In genomic region chr11:104124979-104125378, GRCh38 we compare ENCODE assay signal across 19 cellular contexts. TPM values are rescaled to one million over a fixed set of nuclear protein-coding genes. Genes with fewer than 3 reads are reported as not detected.
DNase-seq lines count a peak whose midpoint lies in the region; ATAC-seq lines count a peak whose summit lies in the region.
"Had no signal": no experiment of that assay in that cellular context is flagged by ENCODE, and none has a peak within 500 bp of the region (broad histone marks: within the 10 kb centered on the region; RNA-seq: fewer than 3 reads in every experiment).

No MANE protein-coding gene starts in this region.

- H3K4me3 ChIP-seq in HAP-1, result no peak overlapping the region
- H3K4me3 ChIP-seq: stomach had no signal

- no peaks in the 10 kb centered on the region for H3K36me3 ChIP-seq in HAP-1 (replicated peaks)
- H3K36me3 ChIP-seq: stomach had no signal

- intact Hi-C loops in Right ventricle myocardium superior (cut with DNase I) (no loop called here), left cardiac atrium (cut with DNase I) (no loop called here)

- no peak for DNase-seq in Right ventricle myocardium superior
- no peak for DNase-seq in left cardiac atrium
- no peak for DNase-seq in activated naive CD4-positive, alpha-beta T cell (lab: John Stamatoyannopoulos, UW)
- no peak for DNase-seq in NCI-H2171 treated with DMSO at 0.1 percent for 48 hours (lab: John Stamatoyannopoulos, UW)
- DNase-seq in HAP-1 (ENCODE audit: low spot score in 2 of 2), result no peak
- DNase-seq in DMS 273 treated with DMSO at 0.1 percent for 48 hours (lab: John Stamatoyannopoulos, UW), result no peak
- DNase-seq: 8988T; activated CD4-positive, alpha-beta T cell treated with anti-CD3 and anti-CD28 coated beads, Interleukin-2, amount 50 U/mL, for 48 hours; CD4-positive, CD25-positive, alpha-beta regulatory T cell; H9; midbrain; NCI-H1694; NCI-H748 treated with DMSO at 0.1 percent for 48 hours; occipital lobe; stomach; T-helper 9 cell had no signal

- H3K9me3 ChIP-seq in HAP-1, result no peaks in the 10 kb centered on the region
- H3K9me3 ChIP-seq: stomach had no signal

- peaks cover 5% of the 10 kb centered on the region for H3K4me1 ChIP-seq in HAP-1

- H3K27me3 ChIP-seq in HAP-1 (ENCODE audit: low read depth), result no peaks in the 10 kb centered on the region; the same call in 1 of the 2 replicates
- H3K27me3 ChIP-seq: stomach had no signal

- ATAC-seq in Right ventricle myocardium superior (ENCODE audit: poor library complexity) (peak; percentile 26), left cardiac atrium (no peak), HG02571 (IDR thresholded peaks at IDR 0.05; ENCODE audit: unreplicated experiment) (peak; percentile 75), HG03378 (IDR thresholded peaks at IDR 0.05; ENCODE audit: unreplicated experiment) (peak; percentile 75)

- in situ Hi-C loops in HAP-1 (cut with MboI; ENCODE audit: low sequenced_read_pairs), result no loop called here

RNA-seq across cellular contexts. Expression of gene PDGFD, which starts 39.0 kb away (rescaled TPM):
- total RNA-seq in Right ventricle myocardium superior (8.9 TPM), left cardiac atrium (10 to 100 TPM in 1 of 2 donors, 1 to 10 TPM in 1; 8.7 to 17.3 TPM)
- total RNA-seq: activated T-helper 1 cell treated with anti-CD3 and anti-CD28 coated beads, Interleukin-12 subunit alpha, Interleukin-12 subunit beta, Interleukin-2, Interleukin-4 antibody, amounts not matched to agents 30 ng/mL and 10 ng/mL and 1 ng/mL, durations not matched to agents 14 hours and 24 hours and 36 hours; CD4-positive, CD25-positive, alpha-beta regulatory T cell had no signal

Comparison
In these comparisons a context has a peak if more than half of its experiments do, and no peak if none do; other contexts are left out.
1. ATAC-seq: peak in Right ventricle myocardium superior (single experiment), HG02571 (single experiment) and HG03378 (single experiment); none in left cardiac atrium (0 of 2).